Comparison of ENCODE assay signal across 8 cellular contexts in the genomic region with DNA sequence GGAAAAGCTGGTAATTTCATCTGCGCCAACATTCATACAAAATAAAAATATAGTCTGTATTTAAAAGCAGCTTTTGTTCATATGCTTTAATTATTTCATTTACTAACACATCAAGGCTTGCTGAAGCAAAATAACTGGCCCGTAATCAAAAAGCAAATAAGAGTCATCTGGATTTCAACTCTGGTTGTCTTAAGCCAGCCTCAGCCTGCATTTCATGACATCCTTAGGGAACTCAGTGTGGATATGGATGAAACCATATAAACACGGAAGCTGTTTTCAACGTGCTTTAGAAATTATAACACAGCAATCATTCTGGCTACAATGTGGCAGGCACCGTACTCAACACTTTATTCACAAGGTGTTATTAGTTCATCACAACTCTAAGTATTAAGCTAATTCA. TPM values are rescaled to one million over a fixed set of nuclear protein-coding genes. Genes with fewer than 3 reads are reported as not detected.
A peak's percentile ranks its signal among the peaks of the same experiment; 100 is the strongest.
DNase-seq lines count a peak whose midpoint lies in the region; TF ChIP-seq lines count a peak whose summit lies in the region.

No MANE protein-coding gene starts in this region.

- no peaks in the 10 kb centered on the region for H3K4me1 ChIP-seq in colonic mucosa

- H3K27me3 ChIP-seq in colonic mucosa = no peaks in the 10 kb centered on the region

- H3K9me3 ChIP-seq in colonic mucosa = no peaks in the 10 kb centered on the region

- peak overlapping the region; percentile 84 for H3K4me3 ChIP-seq in Jurkat, Clone E6-1 (ENCODE audit: low read length)
- H3K4me3 ChIP-seq in colonic mucosa = peak overlapping the region; percentile 54

- no peaks in the 10 kb centered on the region for H3K36me3 ChIP-seq in colonic mucosa

- no peak for TF ChIP-seq CTCF in colonic mucosa (IDR thresholded peaks at IDR 0.05)

- H3K27ac ChIP-seq in colonic mucosa = peak overlapping the region; percentile 60

- H3K9ac ChIP-seq in colonic mucosa (ENCODE audit: low read depth in 2 of 2, low read length in 2 of 2) = peak overlapping the region in 1 of 2 donors; percentile 89

- intact Hi-C loops in colonic mucosa (cut with DNase I) = no loop called here

- DNase-seq in AG20443 (ENCODE audit: low spot score) = peak; percentile 33
- no peak for DNase-seq in Jurkat, Clone E6-1 (ENCODE audit: low read depth, low spot score)
- DNase-seq in colonic mucosa = no peak
- DNase-seq in myocyte (ENCODE audit: low read depth) = peak; percentile 6
- no peak for DNase-seq in NCI-H510A (lab: John Stamatoyannopoulos, UW)
- DNase-seq in NCI-H1417 treated with DMSO at 0.1 percent for 48 hours (lab: John Stamatoyannopoulos, UW) = no peak
- DNase-seq in ureter (ENCODE audit: low spot score) = no peak
- no peak for DNase-seq in activated effector memory CD4-positive, alpha-beta T cell treated with Interleukin-2 at 50 U/mL for 16 hours

RNA-seq across cellular contexts. Expression of a gene that starts 0.9 kb away (rescaled TPM):
- polyA plus RNA-seq in Jurkat, Clone E6-1 (2012; ENCODE audit: insufficient read depth, insufficient read length) = 185 TPM
- 10 to 100 TPM; 43.9 to 58.2 TPM for total RNA-seq in colonic mucosa
- total RNA-seq in myocyte = 36.3 and 37.8 TPM in 2 replicates
- 38.8 TPM for polyA plus RNA-seq in myocyte (2012)
- 58.1 TPM for total RNA-seq in ureter

RNA-seq across cellular contexts. Expression of a gene that starts 58.3 kb away (rescaled TPM):
- 8.7 TPM for polyA plus RNA-seq in Jurkat, Clone E6-1 (2012; ENCODE audit: insufficient read depth, insufficient read length)
- total RNA-seq in colonic mucosa (10 to 100 TPM; 50.6 to 55.4 TPM), myocyte (23.9 and 33.3 TPM in 2 replicates), ureter (38.8 TPM)
- 14.6 TPM for polyA plus RNA-seq in myocyte (2012)

Comparison
In these comparisons a context has a peak if more than half of its experiments do, and no peak if none do; other contexts are left out.
1. DNase-seq: peak in AG20443 (single experiment) and myocyte (single experiment); none in Jurkat, Clone E6-1 (single experiment), colonic mucosa (single experiment), NCI-H510A (single experiment), NCI-H1417 treated with DMSO at 0.1 percent for 48 hours (single experiment), ureter (single experiment) and activated effector memory CD4-positive, alpha-beta T cell treated with Interleukin-2 at 50 U/mL for 16 hours (single experiment).